ENCODE assay signal across 24 cellular contexts in the genomic region with DNA sequence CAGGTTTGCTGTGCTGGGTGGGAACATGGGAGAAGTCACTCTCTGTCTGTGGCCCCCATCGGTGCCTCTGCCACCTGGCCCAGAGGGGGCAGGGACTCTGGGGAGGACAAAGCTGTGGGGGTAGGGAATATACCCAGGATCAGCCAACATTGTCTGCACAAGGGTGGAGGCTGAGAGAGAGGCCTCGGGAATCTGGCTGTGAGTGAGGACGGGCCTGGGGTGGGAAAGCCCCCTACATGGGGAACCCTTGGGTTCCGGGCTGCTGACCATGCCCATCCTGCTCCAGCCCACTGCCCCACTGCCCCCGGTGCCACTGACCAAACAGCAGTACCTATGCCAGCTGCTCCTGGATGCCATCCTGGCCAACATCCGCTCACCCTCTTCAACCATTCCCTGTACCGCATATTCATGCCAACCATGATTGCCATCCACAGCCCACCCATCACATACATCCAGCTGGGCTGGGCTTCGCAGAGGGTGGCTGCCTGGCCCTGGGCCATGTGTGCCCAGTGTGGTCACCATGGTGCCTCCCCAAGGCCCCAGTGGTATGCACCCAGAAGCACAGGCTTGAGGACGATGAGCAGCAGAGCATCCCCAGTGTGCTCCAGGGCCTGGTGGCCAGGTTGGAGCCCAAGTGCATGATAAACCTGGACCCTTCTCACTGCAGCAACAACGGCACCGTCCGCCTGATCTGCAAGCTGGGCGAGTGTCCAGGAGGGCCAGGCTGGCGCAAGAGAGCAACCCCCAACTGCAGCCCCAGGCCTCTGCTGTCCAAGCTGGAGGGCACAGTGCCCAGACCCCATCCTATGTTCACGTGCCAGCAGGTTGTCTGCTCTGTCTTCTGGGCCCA. TPM values are rescaled to one million over a fixed set of nuclear protein-coding genes. Genes with fewer than 3 reads are reported as not detected.
A peak's percentile ranks its signal among the peaks of the same experiment; 100 is the strongest.
DNase-seq lines count a peak whose midpoint lies in the region; FAIRE-seq and TF ChIP-seq lines count a peak whose summit lies in the region.
"Had no signal": no experiment of that assay in that cellular context is flagged by ENCODE, and none has a peak within 500 bp of the region (broad histone marks: within the 10 kb centered on the region; RNA-seq: fewer than 3 reads in every experiment).

No MANE protein-coding gene starts in this region.

- H3K4me1 Mint-ChIP-seq in H9, result peaks cover 2 to 4% of the 10 kb centered on the region in 2 experiments; a peak in 2 of 4 replicates
- H3K4me1 Mint-ChIP-seq: CD4-positive, CD25-positive, alpha-beta regulatory T cell had no signal

- WGBS in H9 (ENCODE audit: extremely low coverage, insufficient read length, low lambda C conversion rate), result no CpG with 5 or more reads among the region's 15 CpGs
- no CpG with 5 or more reads among the region's 15 CpGs for WGBS in neuronal stem cell (ENCODE audit: extremely low coverage in 2 of 2, insufficient read length in 2 of 2, insufficient replicate concordance in 1 of 2), 2 donors
- 89 to 93% methylated on average over 15 of the region's 15 CpGs for WGBS in sigmoid colon, 2 donors

- no peak overlapping the region for H2BK5ac ChIP-seq in H9 (ENCODE audit: insufficient read length, low read length)
- H2BK5ac ChIP-seq in neuronal stem cell (ENCODE audit: low read length), result no peak overlapping the region

- no peak overlapping the region for H3K4me3 Mint-ChIP-seq in H9
- H3K4me3 Mint-ChIP-seq: CD4-positive, CD25-positive, alpha-beta regulatory T cell had no signal

- H2AK5ac ChIP-seq in H9 (ENCODE audit: insufficient read length, low read length) (no peak overlapping the region), neuronal stem cell (ENCODE audit: low read depth, low read length) (peak overlapping the region; percentile 61)

- H3K9ac ChIP-seq in H9 (ENCODE audit: extremely low read depth, insufficient read length, low read length) (no peak overlapping the region), neuronal stem cell (ENCODE audit: low read depth, low read length, poor library complexity) (no peak overlapping the region)
- H3K9ac ChIP-seq: KMS-11 had no signal

- H3K27me3 ChIP-seq in H9 (ENCODE audit: insufficient read depth, low read length) (no peaks in the 10 kb centered on the region), neuronal stem cell (ENCODE audit: control insufficient read depth in 3 of 3, insufficient read depth in 3 of 3, low read depth in 1 of 3, low read length in 3 of 3) (no peaks in the 10 kb centered on the region), sigmoid colon (no peaks in the 10 kb centered on the region)
- H3K27me3 ChIP-seq: BE2C had no signal

- FAIRE-seq in D721Med (lab: Jason Lieb, UNC), result no peak
- FAIRE-seq: A549, HTR-8/SVneo had no signal

- H4K5ac ChIP-seq in H9 (ENCODE audit: insufficient read length, low read depth, low read length), result no peak overlapping the region

- H3K23ac ChIP-seq in H9 (ENCODE audit: insufficient read length, low read depth, low read length), result no peak overlapping the region
- no peak overlapping the region for H3K23ac ChIP-seq in neuronal stem cell (ENCODE audit: low read depth, low read length, poor library complexity)

- no peaks in the 10 kb centered on the region; the same call in 1 of the 2 replicates for H3K27me3 Mint-ChIP-seq in H9 (ENCODE audit: low read depth)

- no peak overlapping the region for H3K56ac ChIP-seq in H9 (ENCODE audit: insufficient read length, low read depth, low read length)

- H3K36me3 ChIP-seq in neuronal stem cell (replicated peaks in 1 of 2; ENCODE audit: control insufficient read depth in 2 of 2, insufficient read depth in 2 of 2, low read length in 2 of 2) (no peaks in the 10 kb centered on the region), sigmoid colon (no peaks in the 10 kb centered on the region)
- H3K36me3 ChIP-seq: BE2C had no signal

- H4K8ac ChIP-seq in H9 (replicated peaks; ENCODE audit: insufficient read length, low read depth, low read length) (no peak overlapping the region), neuronal stem cell (ENCODE audit: low read depth, low read length) (peak overlapping the region; percentile 43)

- H3K9me3 ChIP-seq in H9 (ENCODE audit: control insufficient read depth, low read depth, low read length), result no peaks in the 10 kb centered on the region
- no peaks in the 10 kb centered on the region for H3K9me3 ChIP-seq in neuronal stem cell (replicated peaks in 1 of 2; ENCODE audit: control insufficient read depth in 2 of 2, insufficient read depth in 1 of 2, low read depth in 1 of 2, low read length in 2 of 2)
- H3K9me3 ChIP-seq in sigmoid colon, result no peaks in the 10 kb centered on the region
- H3K9me3 ChIP-seq: A549, BE2C had no signal

- no peaks in the 10 kb centered on the region for H3K79me2 ChIP-seq in H9 (ENCODE audit: insufficient read depth, low read length)

- H3K4ac ChIP-seq in H9 (ENCODE audit: low read depth, low read length) (no peak overlapping the region), neuronal stem cell (ENCODE audit: low read length) (no peak overlapping the region)

- H3K27ac ChIP-seq in H9 (ENCODE audit: insufficient read length, low read depth, low read length) (no peak overlapping the region), neuronal stem cell (replicated peaks; ENCODE audit: low read length) (no peak overlapping the region), sigmoid colon (no peak overlapping the region)
- H3K27ac ChIP-seq: A549, KMS-11 had no signal

- no peak overlapping the region for H2BK120ac ChIP-seq in H9 (ENCODE audit: low read depth, low read length, poor library complexity, severe bottlenecking)
- no peak overlapping the region for H2BK120ac ChIP-seq in neuronal stem cell (ENCODE audit: low read depth, low read length)

- no peak overlapping the region for H2BK20ac ChIP-seq in H9 (ENCODE audit: low read depth, low read length, poor library complexity, severe bottlenecking)

- H2BK12ac ChIP-seq in H9 (ENCODE audit: insufficient read length, low read depth, low read length) (no peak overlapping the region), neuronal stem cell (ENCODE audit: low read length) (peak overlapping the region; percentile 10)

- H3K18ac ChIP-seq in H9 (ENCODE audit: insufficient read length, low read depth, low read length), result no peak overlapping the region
- H3K18ac ChIP-seq in neuronal stem cell (ENCODE audit: low read length), result peak overlapping the region; percentile 83

- no peak overlapping the region for H3K4me2 ChIP-seq in H9 (ENCODE audit: insufficient read depth, insufficient read length, low read length)
- no peak overlapping the region for H3K4me2 ChIP-seq in neuronal stem cell (ENCODE audit: insufficient read depth, low read length, poor library complexity, severe bottlenecking)
- H3K4me2 ChIP-seq: A549, KMS-11 had no signal

- H3K14ac ChIP-seq in H9 (ENCODE audit: insufficient read depth, low read length) (no peak overlapping the region), neuronal stem cell (ENCODE audit: low read length) (peak overlapping the region; percentile 38)

- TF ChIP-seq CTCF in H9 (conservative IDR thresholded peaks at IDR 0.05) (no peak), sigmoid colon (IDR thresholded peaks at IDR 0.05) (no peak), D721Med (IDR thresholded peaks at IDR 0.05; ENCODE audit: insufficient read depth, missing control alignments) (no peak)

- no peaks in the 10 kb centered on the region for H3K23me2 ChIP-seq in H9 (ENCODE audit: insufficient read length, low read depth, low read length, poor library complexity, severe bottlenecking)

- H3T11ph ChIP-seq in H9 (ENCODE audit: low read length), result no peak overlapping the region

- no peaks in the 10 kb centered on the region for H3K79me1 ChIP-seq in H9 (ENCODE audit: insufficient read depth, low read depth, low read length, poor library complexity, severe bottlenecking)
- H3K79me1 ChIP-seq in neuronal stem cell (ENCODE audit: low read depth, low read length), result peaks cover 2% of the 10 kb centered on the region

- no peak overlapping the region for H3K4me3 ChIP-seq in neuronal stem cell (ENCODE audit: low read length in 2 of 2)
- H3K4me3 ChIP-seq in sigmoid colon, result no peak overlapping the region
- H3K4me3 ChIP-seq: A549 had no signal

- H2BK15ac ChIP-seq in H9 (ENCODE audit: low read depth, low read length) (no peak overlapping the region), neuronal stem cell (ENCODE audit: low read length) (no peak overlapping the region)

- no peaks in the 10 kb centered on the region for H4K20me1 ChIP-seq in H9 (ENCODE audit: control insufficient read depth, insufficient read depth, insufficient read length)

- no peaks in the 10 kb centered on the region for H3K4me1 ChIP-seq in H9 (ENCODE audit: insufficient read depth, low read length)
- H3K4me1 ChIP-seq in neuronal stem cell (ENCODE audit: control insufficient read depth in 2 of 2, insufficient read depth in 1 of 2, low read depth in 1 of 2, low read length in 2 of 2), result no peaks in the 10 kb centered on the region
- H3K4me1 ChIP-seq in sigmoid colon, result no peaks in the 10 kb centered on the region
- H3K4me1 ChIP-seq: A549, BE2C had no signal

- H4K91ac ChIP-seq in H9 (ENCODE audit: insufficient read length, low read depth, low read length), result no peak overlapping the region
- H4K91ac ChIP-seq in neuronal stem cell (ENCODE audit: low read depth, low read length, poor library complexity), result no peak overlapping the region

- no peak overlapping the region for H2AFZ ChIP-seq in H9 (ENCODE audit: low read length)
- H2AFZ ChIP-seq in neuronal stem cell (ENCODE audit: low read length), result no peak overlapping the region

- H3K27ac Mint-ChIP-seq in H9, result no peak overlapping the region
- H3K27ac Mint-ChIP-seq: CD4-positive, CD25-positive, alpha-beta regulatory T cell had no signal

- no peaks in the 10 kb centered on the region for H3K9me3 Mint-ChIP-seq in H9
- H3K9me3 Mint-ChIP-seq: CD4-positive, CD25-positive, alpha-beta regulatory T cell had no signal

- TF ChIP-seq EP300 in sigmoid colon (IDR thresholded peaks at IDR 0.05), result no peak

- intact Hi-C loops in sigmoid colon (cut with DNase I), result no loop called here

- no peaks in the 10 kb centered on the region for H3K36me3 Mint-ChIP-seq in H9 (ENCODE audit: insufficient read depth in 1 of 3, low read depth in 3 of 3)
- H3K36me3 Mint-ChIP-seq: CD4-positive, CD25-positive, alpha-beta regulatory T cell had no signal

- TF ChIP-seq POLR2A in sigmoid colon (IDR thresholded peaks at IDR 0.05), result no peak

- peak; percentile 23 for DNase-seq in H9
- peak; percentile 37 for DNase-seq in ecto neural progenitor cell (ENCODE audit: low spot score)
- DNase-seq in neuronal stem cell (ENCODE audit: low spot score), result no peak
- peak; percentile 57 for DNase-seq in sigmoid colon
- DNase-seq in anterior cingulate cortex (lab: John Stamatoyannopoulos, UW), result no peak
- no peak for DNase-seq in D721Med (ENCODE audit: insufficient read length, low spot score)
- DNase-seq in activated T-cell treated with anti-CD3 and anti-CD28 coated beads, Interleukin-2, amount 50 U/mL, for 48 hours, result no peak
- DNase-seq: BE2C; CD4-positive, CD25-positive, alpha-beta regulatory T cell; DMS79; H7; MV-4-11; NCI-H1105 treated with DMSO at 0.1 percent for 48 hours; NCI-H1694; NCI-H2081; NCI-H2171; NCI-H345; NCI-H524; NCI-H774; NK-92 treated with Interleukin-12 subunit alpha and Interleukin-12 subunit beta, amount 100 ng/mL, for 24 hours; SIG-M5 had no signal

RNA-seq across cellular contexts. Expression of gene POTEF, which starts 6.9 kb away (rescaled TPM):
- 8.2 and 10.5 TPM in 2 replicates for total RNA-seq in H9 (2021)
- polyA plus RNA-seq in neuronal stem cell (2013, experiment 1 of 2), result 0.03 TPM
- polyA plus RNA-seq in neuronal stem cell (2013, experiment 2 of 2), result 0.10 TPM
- not detected for total RNA-seq in sigmoid colon
- polyA plus RNA-seq in sigmoid colon, result not detected
- total RNA-seq: CD4-positive, CD25-positive, alpha-beta regulatory T cell had no signal
- polyA plus RNA-seq: CD4-positive, CD25-positive, alpha-beta regulatory T cell had no signal

RNA-seq across cellular contexts. Expression of gene CCDC74B, which starts 9.0 kb away (rescaled TPM):
- total RNA-seq in H9 (2021) (5.9 and 6.7 TPM in 2 replicates), sigmoid colon (1 to 10 TPM; 3.2 to 9.7 (median 4.1) TPM)
- polyA plus RNA-seq in neuronal stem cell (2013, experiment 1 of 2), result 18.9 TPM
- polyA plus RNA-seq in neuronal stem cell (2013, experiment 2 of 2), result 17.9 TPM
- 1 to 10 TPM in 1 of 3 donors, under 1 TPM in 1, not detected in 1; 0.60 to 1.6 TPM for polyA plus RNA-seq in sigmoid colon
- total RNA-seq: CD4-positive, CD25-positive, alpha-beta regulatory T cell had no signal
- polyA plus RNA-seq: CD4-positive, CD25-positive, alpha-beta regulatory T cell had no signal

RNA-seq across cellular contexts. Expression of gene SMPD4, which starts 45.5 kb away (rescaled TPM):
- total RNA-seq in H9 (2021) (104 and 105 TPM in 2 replicates), sigmoid colon (10 to 100 TPM; 18.1 to 47.9 (median 26.2) TPM)
- 38.8 TPM for polyA plus RNA-seq in neuronal stem cell (2013, experiment 1 of 2)
- polyA plus RNA-seq in neuronal stem cell (2013, experiment 2 of 2), result 36.9 TPM
- 10 to 100 TPM; 12.3 to 42.7 (median 15.6) TPM for polyA plus RNA-seq in sigmoid colon

RNA-seq across cellular contexts. Expression of gene MZT2B, which starts 46.1 kb away (rescaled TPM):
- total RNA-seq in H9 (2021) (198 and 203 TPM in 2 replicates), sigmoid colon (100 to 1,000 TPM in 3 of 4 donors, 10 to 100 TPM in 1; 97.8 to 187 (median 162) TPM)
- 325 TPM for polyA plus RNA-seq in neuronal stem cell (2013, experiment 1 of 2)
- polyA plus RNA-seq in neuronal stem cell (2013, experiment 2 of 2), result 326 TPM
- 100 to 1,000 TPM; 152 to 259 (median 215) TPM for polyA plus RNA-seq in sigmoid colon

Comparison
In these comparisons a context has a peak if more than half of its experiments do, and no peak if none do; other contexts are left out.
1. DNase-seq: peak in H9 (single experiment), ecto neural progenitor cell (single experiment) and sigmoid colon (single experiment); none in neuronal stem cell (single experiment), anterior cingulate cortex (0 of 58), D721Med (single experiment) and activated T-cell treated with anti-CD3 and anti-CD28 coated beads, Interleukin-2, amount 50 U/mL, for 48 hours (0 of 2).